16 cellular contexts compared by ENCODE assay signal in the genomic region with DNA sequence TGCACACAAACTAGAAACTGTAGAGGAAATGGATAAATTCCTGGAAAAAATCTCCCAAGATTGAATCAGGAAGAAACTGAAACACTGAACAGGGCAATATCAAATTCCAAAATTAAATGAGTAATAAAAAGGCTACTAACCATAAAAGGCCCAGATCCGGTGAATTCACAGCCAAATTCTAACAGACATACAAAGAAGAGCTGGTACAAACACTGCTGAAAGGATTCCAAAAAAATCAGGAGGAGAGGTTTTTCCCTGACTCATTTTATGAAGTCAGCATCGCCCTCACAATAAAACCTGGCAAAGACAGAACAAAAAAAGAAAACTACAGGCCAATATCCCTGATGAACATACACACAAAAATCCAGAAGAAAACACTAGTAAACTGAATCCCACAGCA.
DNase-seq lines count a peak whose midpoint lies in the region; ATAC-seq and TF ChIP-seq lines count a peak whose summit lies in the region.
"Had no signal": no experiment of that assay in that cellular context is flagged by ENCODE, and none has a peak within 500 bp of the region (broad histone marks: within the 10 kb centered on the region; RNA-seq: fewer than 3 reads in every experiment).

No MANE protein-coding gene starts in this region.

- 0 out of 2 replicates have a peak, but pooled peaks cover 6% of the 10 kb centered on the region for H3K9me3 ChIP-seq in PC-3 (ENCODE audit: low read length)
- peaks cover 0 to 12% of the 10 kb centered on the region in 2 donors for H3K9me3 ChIP-seq in ascending aorta

- H3K36me3 ChIP-seq in PC-3 (ENCODE audit: low read depth, low read length) (no peaks in the 10 kb centered on the region), ascending aorta (no peaks in the 10 kb centered on the region)
- H3K36me3 ChIP-seq: esophagus muscularis mucosa, SJCRH30, upper lobe of left lung had no signal

- intact Hi-C loops in PC-3 (cut with micrococcal nuclease): loop anchor here (1.0 kb wide), 1 partner anchor 301 kb away; no protein-coding TSS in a partner anchor
- intact Hi-C loops in ascending aorta (cut with DNase I): no loop called here

- 0 out of 2 replicates have a peak overlapping the region, but pooled peaks have one; percentile 13 for H3K9ac ChIP-seq in PC-3 (ENCODE audit: low read length)
- H3K9ac ChIP-seq: KMS-11, parathyroid adenoma had no signal

- peak; percentile 91 for ATAC-seq in PC-3
- ATAC-seq in HG03196 (IDR thresholded peaks at IDR 0.05; ENCODE audit: unreplicated experiment): no peak

- no peaks in the 10 kb centered on the region for H3K27me3 ChIP-seq in PC-3 (ENCODE audit: low read length)
- no peaks in the 10 kb centered on the region for H3K27me3 ChIP-seq in ascending aorta
- H3K27me3 ChIP-seq: esophagus muscularis mucosa, SJCRH30, upper lobe of left lung had no signal

- H3K27ac ChIP-seq in PC-3 (ENCODE audit: low read length): peak overlapping the region; percentile 60
- H3K27ac ChIP-seq in ascending aorta: no peak overlapping the region
- H3K27ac ChIP-seq: esophagus muscularis mucosa, KMS-11, parathyroid adenoma, SJCRH30, upper lobe of left lung had no signal

- peaks cover 4% of the 10 kb centered on the region for H3F3A ChIP-seq in PC-3 (ENCODE audit: low read length, unreplicated experiment)

- DNase-seq in AG20443 (ENCODE audit: low spot score): peak; percentile 76
- peak; percentile 92 for DNase-seq in PC-3
- peak; percentile 89 for DNase-seq in dermis blood vessel endothelial cell
- DNase-seq in middle frontal gyrus (ENCODE audit: extremely low spot score, low spot score): peak; percentile 10
- DNase-seq in ascending aorta (ENCODE audit: low spot score in 2 of 2): no peak
- DNase-seq in NCI-H345 treated with DMSO at 0.1 percent for 48 hours (lab: John Stamatoyannopoulos, UW; ENCODE audit: unreplicated experiment): no peak
- no peak for DNase-seq in SHP77 (lab: John Stamatoyannopoulos, UW)
- DNase-seq: activated naive CD4-positive, alpha-beta T cell; DMS153; NCI-H187 treated with DMSO at 0.1 percent for 48 hours; SJCRH30; upper lobe of left lung had no signal

- BruUV-seq in PC-3 (replicated peaks; lab: Mats Ljungman, UMichigan): no TSS peak

- TF ChIP-seq CTCF in PC-3 (conservative IDR thresholded peaks at IDR 0.05; ENCODE audit: low read depth, low read length) (no peak), ascending aorta (IDR thresholded peaks at IDR 0.05) (no peak)

- H3K4me2 ChIP-seq in PC-3 (ENCODE audit: low read length): peak overlapping the region; percentile 56
- H3K4me2 ChIP-seq: KMS-11 had no signal

- H3K4me1 ChIP-seq in PC-3 (ENCODE audit: insufficient read depth, low read length) (peaks cover 23% of the 10 kb centered on the region), ascending aorta (no peaks in the 10 kb centered on the region)
- H3K4me1 ChIP-seq: parathyroid adenoma, SJCRH30, upper lobe of left lung had no signal

- no peak overlapping the region for H2AFZ ChIP-seq in PC-3 (ENCODE audit: low read length)
- H2AFZ ChIP-seq: parathyroid adenoma had no signal

- no peaks in the 10 kb centered on the region for H3K79me2 ChIP-seq in PC-3 (ENCODE audit: low read length)
- H3K79me2 ChIP-seq: parathyroid adenoma had no signal

- POLR2A ChIA-PET in PC-3 (lab: Charles Lee; ENCODE audit: unreplicated experiment): no interaction called here

- CTCF ChIA-PET in PC-3 (lab: Charles Lee): no interaction called here

- H3K9me2 ChIP-seq in PC-3 (replicated peaks; ENCODE audit: low read length): no peaks in the 10 kb centered on the region

- no peaks in the 10 kb centered on the region for H4K20me1 ChIP-seq in PC-3 (ENCODE audit: low read length)

- H3K4me3 ChIP-seq in PC-3 (ENCODE audit: low read length) (no peak overlapping the region), ascending aorta (no peak overlapping the region)
- H3K4me3 ChIP-seq: esophagus muscularis mucosa, SJCRH30, upper lobe of left lung had no signal

Comparison
In these comparisons a context has a peak if more than half of its experiments do, and no peak if none do; other contexts are left out.
1. DNase-seq: peak in AG20443 (single experiment), PC-3 (single experiment), dermis blood vessel endothelial cell (single experiment) and middle frontal gyrus (single experiment); none in ascending aorta (0 of 2), NCI-H345 treated with DMSO at 0.1 percent for 48 hours (single experiment) and SHP77 (0 of 2).